Comparison of ENCODE assay signal across 22 cellular contexts in genomic region chr15:83192742-83193141, GRCh38.
"Had no signal": no experiment of that assay in that cellular context is flagged by ENCODE, and none has a peak within 500 bp of the region (broad histone marks: within the 10 kb centered on the region; RNA-seq: fewer than 3 reads in every experiment).

No MANE protein-coding gene starts in this region.

- H3K9me3 Mint-ChIP-seq: activated naive CD4-positive, alpha-beta T cell treated with anti-CD3 and anti-CD28 coated beads, Interleukin-2, amount 50 U/mL, for 72 hours; dendritic cell treated with granulocyte-macrophage colony-stimulating factor and Interleukin-4, amounts not matched to agents 40 ng/mL and 50 ng/mL, for 4 days; T-helper 2 cell treated with Interferon-gamma antibody and Interleukin-4, amounts not matched to agents 5 μg/mL and 100 μg/mL, for 36 hours had no signal

- H3K27ac Mint-ChIP-seq: activated naive CD4-positive, alpha-beta T cell treated with anti-CD3 and anti-CD28 coated beads, Interleukin-2, amount 50 U/mL, for 72 hours; activated T-cell treated with anti-CD3 and anti-CD28 coated beads, Interleukin-2, amount 50 U/mL, for 72 hours; dendritic cell treated with granulocyte-macrophage colony-stimulating factor and Interleukin-4, amounts not matched to agents 40 ng/mL and 50 ng/mL, for 4 days; memory B cell; naive thymus-derived CD4-positive, alpha-beta T cell; T-helper 2 cell treated with Interferon-gamma antibody and Interleukin-4, amounts not matched to agents 5 μg/mL and 100 μg/mL, for 36 hours had no signal

- DNase-seq: activated CD4-positive, alpha-beta T cell treated with anti-CD3 and anti-CD28 coated beads, Interleukin-2, amount 50 U/mL, for 1 hour; activated CD4-positive, CD25-positive, alpha-beta regulatory T cell treated with anti-CD3 and anti-CD28 coated beads, Interleukin-2, amount 50 U/mL, for 72 hours; activated CD8-positive, alpha-beta memory T cell treated with anti-CD3 and anti-CD28 coated beads, Interleukin-2, amount 50 U/mL, for 48 hours; activated gamma-delta T cell; activated T-cell treated with anti-CD3 and anti-CD28 coated beads, Interleukin-2, amount 50 U/mL, for 72 hours; adrenal gland; effector memory CD4-positive, alpha-beta T cell; gastrocnemius medialis; heart left ventricle; kidney glomerular epithelial cell; left ventricle myocardium inferior; naive thymus-derived CD4-positive, alpha-beta T cell; ovary; psoas muscle; right cardiac atrium; stimulated activated naive CD8-positive, alpha-beta T cell treated with anti-CD3 and anti-CD28 coated beads, Interleukin-15, Interleukin-2, amounts not matched to agents 100 U/mL and 50 U/mL, for 24 hours; substantia nigra; tibial artery had no signal

- H3K9me3 ChIP-seq: gastrocnemius medialis, heart left ventricle, left ventricle myocardium inferior, ovary, psoas muscle, tibial artery had no signal

- H3K27ac ChIP-seq: adrenal gland, gastrocnemius medialis, heart left ventricle, left ventricle myocardium inferior, ovary, psoas muscle, tibial artery had no signal

- H3K4me3 Mint-ChIP-seq: activated T-cell treated with anti-CD3 and anti-CD28 coated beads, Interleukin-2, amount 50 U/mL, for 72 hours; dendritic cell treated with granulocyte-macrophage colony-stimulating factor and Interleukin-4, amounts not matched to agents 40 ng/mL and 50 ng/mL, for 4 days; memory B cell; naive thymus-derived CD4-positive, alpha-beta T cell; T-helper 2 cell treated with Interferon-gamma antibody and Interleukin-4, amounts not matched to agents 5 μg/mL and 100 μg/mL, for 36 hours had no signal

- H3K27me3 Mint-ChIP-seq: dendritic cell treated with granulocyte-macrophage colony-stimulating factor and Interleukin-4, amounts not matched to agents 40 ng/mL and 50 ng/mL, for 4 days had no signal

- H3K36me3 ChIP-seq: adrenal gland, gastrocnemius medialis, heart left ventricle, left ventricle myocardium inferior, ovary, tibial artery had no signal

- H3K4me3 ChIP-seq: adrenal gland, gastrocnemius medialis, heart left ventricle, left ventricle myocardium inferior, ovary, psoas muscle, tibial artery had no signal

- H3K27me3 ChIP-seq: adrenal gland, gastrocnemius medialis, heart left ventricle, ovary, tibial artery had no signal

- H3K4me1 Mint-ChIP-seq: memory B cell had no signal

- H3K36me3 Mint-ChIP-seq: memory B cell had no signal

- ATAC-seq: activated naive CD4-positive, alpha-beta T cell treated with anti-CD3 and anti-CD28 coated beads, Interleukin-2, amount 50 U/mL, for 72 hours; activated T-cell treated with anti-CD3 and anti-CD28 coated beads, Interleukin-2, amount 50 U/mL, for 72 hours; gastrocnemius medialis; naive thymus-derived CD4-positive, alpha-beta T cell; psoas muscle; right cardiac atrium; stimulated activated naive CD8-positive, alpha-beta T cell treated with anti-CD3 and anti-CD28 coated beads, Interleukin-15, Interleukin-2, amounts not matched to agents 100 U/mL and 50 U/mL, for 24 hours had no signal
